Comparison of ENCODE assay signal across 17 cellular contexts in genomic region chr22:49502126-49502826, GRCh38.
DNase-seq lines count a peak whose midpoint lies in the region; ATAC-seq, FAIRE-seq and TF ChIP-seq lines count a peak whose summit lies in the region.
"Had no signal": no experiment of that assay in that cellular context is flagged by ENCODE, and none has a peak within 500 bp of the region (broad histone marks: within the 10 kb centered on the region; RNA-seq: fewer than 3 reads in every experiment).

No MANE protein-coding gene starts in this region.

- no peaks in the 10 kb centered on the region for H3K36me3 Mint-ChIP-seq in T-cell
- H3K36me3 Mint-ChIP-seq: IgD-negative memory B cell, neural progenitor cell had no signal

- no peaks in the 10 kb centered on the region for H3K27me3 Mint-ChIP-seq in T-cell
- H3K27me3 Mint-ChIP-seq: CD8-positive, alpha-beta memory T cell; IgD-negative memory B cell had no signal

- H3K27me3 ChIP-seq in spleen (replicated peaks in 1 of 7) = no peaks in the 10 kb centered on the region
- H3K27me3 ChIP-seq: esophagus squamous epithelium, neural progenitor cell, sigmoid colon, testis had no signal

- DNase-seq in Daoy (ENCODE audit: low read depth) (peak; percentile 89), HTR-8/SVneo (ENCODE audit: insufficient read length, low spot score) (peak; percentile 37), T-cell (peak in 3 of 34 experiments; percentile 10 to 21 (median 12)), iPS-NIHi7 (ENCODE audit: extremely low spot score) (peak; percentile 50), NCI-H526 (lab: John Stamatoyannopoulos, UW) (no peak), spleen (no peak)
- DNase-seq: CD8-positive, alpha-beta memory T cell; esophagus squamous epithelium; NCI-H2029; sigmoid colon; testis had no signal

- intact Hi-C loops in spleen (cut with DNase I; ENCODE audit: low total_unique reads) = no loop called here

- H3K27ac ChIP-seq in spleen = no peak overlapping the region
- H3K27ac ChIP-seq: esophagus squamous epithelium, neural progenitor cell, sigmoid colon, testis had no signal

- H3K4me3 ChIP-seq in spleen = no peak overlapping the region
- H3K4me3 ChIP-seq: esophagus squamous epithelium, lung, neural progenitor cell, sigmoid colon, testis had no signal

- H3K27ac Mint-ChIP-seq in T-cell = no peak overlapping the region
- H3K27ac Mint-ChIP-seq: activated naive CD4-positive, alpha-beta T cell treated with anti-CD3 and anti-CD28 coated beads, Interleukin-2, amount 50 U/mL, for 72 hours; CD8-positive, alpha-beta memory T cell; IgD-negative memory B cell; neural progenitor cell had no signal

- FAIRE-seq in HTR-8/SVneo (lab: Jason Lieb, UNC) = no peak

- peaks cover 0 to 4% (median 0%) of the 10 kb centered on the region in 3 donors for H3K4me1 Mint-ChIP-seq in T-cell
- H3K4me1 Mint-ChIP-seq: CD8-positive, alpha-beta memory T cell; neural progenitor cell had no signal

- no peaks in the 10 kb centered on the region for H3K9me3 Mint-ChIP-seq in T-cell
- H3K9me3 Mint-ChIP-seq: activated naive CD4-positive, alpha-beta T cell treated with anti-CD3 and anti-CD28 coated beads, Interleukin-2, amount 50 U/mL, for 72 hours; neural progenitor cell had no signal

- ATAC-seq in T-cell (replicated peaks in 1 of 4) (peak in 3 of 4 experiments; percentile 40 to 66 (median 53)), GM21526 (IDR thresholded peaks at IDR 0.05; ENCODE audit: low FRiP score, unreplicated experiment) (no peak)
- ATAC-seq: SK-N-SH treated with all-trans-retinoic acid at 6 μM for 48 hours had no signal

- no peaks in the 10 kb centered on the region for H3K4me1 ChIP-seq in spleen
- H3K4me1 ChIP-seq: esophagus squamous epithelium, neural progenitor cell, sigmoid colon, testis had no signal

- peaks cover 0 to 6% (median 0%) of the 10 kb centered on the region in 8 donors for H3K9me3 ChIP-seq in spleen
- H3K9me3 ChIP-seq: esophagus squamous epithelium, sigmoid colon, testis had no signal

- TF ChIP-seq POLR2A in spleen (IDR thresholded peaks at IDR 0.05) = no peak

- CTCF ChIA-PET in T-cell (lab: Charles Lee) = no interaction called here

- no peaks in the 10 kb centered on the region for H3K36me3 ChIP-seq in spleen
- H3K36me3 ChIP-seq: esophagus squamous epithelium, neural progenitor cell, sigmoid colon had no signal

- no peak overlapping the region for H3K4me3 Mint-ChIP-seq in T-cell
- H3K4me3 Mint-ChIP-seq: neural progenitor cell had no signal

- POLR2A ChIA-PET in T-cell (lab: Charles Lee) = no interaction called here

- whole genome bisulfite sequencing in spleen, 5 donors = 83 to 89% (median 84%) methylated on average over 13 of the region's 13 CpGs

- TF ChIP-seq CTCF in spleen (IDR thresholded peaks at IDR 0.05 in 8 of 11, conservative IDR thresholded peaks at IDR 0.05 in 3 of 11) = no peak

Comparison
In these comparisons a context has a peak if more than half of its experiments do, and no peak if none do; other contexts are left out.
1. DNase-seq: peak in Daoy (single experiment), HTR-8/SVneo (single experiment) and iPS-NIHi7 (single experiment); none in NCI-H526 (0 of 2) and spleen (single experiment).